27 cellular contexts compared by ENCODE assay signal in genomic region chr3:12005951-12006625, GRCh38. TPM values are rescaled to one million over a fixed set of nuclear protein-coding genes. Genes with fewer than 3 reads are reported as not detected.
DNase-seq lines count a peak whose midpoint lies in the region; ATAC-seq, FAIRE-seq and TF ChIP-seq lines count a peak whose summit lies in the region.
"Had no signal": no experiment of that assay in that cellular context is flagged by ENCODE, and none has a peak within 500 bp of the region (broad histone marks: within the 10 kb centered on the region; RNA-seq: fewer than 3 reads in every experiment).

No MANE protein-coding gene starts in this region.

- H3K27me3 Mint-ChIP-seq in brain: peaks cover 70% of the 10 kb centered on the region
- peaks cover 26% of the 10 kb centered on the region for H3K27me3 Mint-ChIP-seq in neural progenitor cell (ENCODE audit: insufficient read depth, low read depth)

- H3K4me3 Mint-ChIP-seq in brain (peak overlapping the region; percentile 77 to 86 (median 82)), neural progenitor cell (peak overlapping the region; percentile 80)
- H3K4me3 Mint-ChIP-seq: activated CD4-positive, alpha-beta memory T cell treated with anti-CD3 and anti-CD28 coated beads for 36 hours had no signal

- TF ChIP-seq CTCF in brain (conservative IDR thresholded peaks at IDR 0.05): no peak
- TF ChIP-seq CTCF in neural progenitor cell (IDR thresholded peaks at IDR 0.05): no peak

- in situ Hi-C loops in KBM-7 (cut with MboI; ENCODE audit: low pct_unique_long_range_greater_than_20kb, low sequenced_read_pairs): no loop called here

- H3K36me3 Mint-ChIP-seq in brain (no peaks in the 10 kb centered on the region), neural progenitor cell (no peaks in the 10 kb centered on the region)
- H3K36me3 Mint-ChIP-seq: activated CD4-positive, alpha-beta memory T cell treated with anti-CD3 and anti-CD28 coated beads for 36 hours; CD4-positive, CD25-positive, alpha-beta regulatory T cell had no signal

- H4K20me1 ChIP-seq in neural progenitor cell (ENCODE audit: low read depth): peaks cover 4% of the 10 kb centered on the region

- H3K4me2 ChIP-seq in neural progenitor cell: no peak overlapping the region

- no peaks in the 10 kb centered on the region for H3K36me3 ChIP-seq in neural progenitor cell
- H3K36me3 ChIP-seq: sigmoid colon, WERI-Rb-1 had no signal

- H3K4me1 Mint-ChIP-seq in brain (peaks cover 19% of the 10 kb centered on the region), neural progenitor cell (peaks cover 13% of the 10 kb centered on the region)

- no peak for FAIRE-seq in urothelium cell line (lab: Jason Lieb, UNC)
- FAIRE-seq: A204.1, endothelial cell of umbilical vein, GM18507, H54 had no signal

- peaks cover 11% of the 10 kb centered on the region for H3K4me1 ChIP-seq in neural progenitor cell

- no peaks in the 10 kb centered on the region for H3K79me2 ChIP-seq in neural progenitor cell (ENCODE audit: low read depth)

- H3K9me3 Mint-ChIP-seq in brain (no peaks in the 10 kb centered on the region), neural progenitor cell (no peaks in the 10 kb centered on the region)
- H3K9me3 Mint-ChIP-seq: activated CD4-positive, alpha-beta memory T cell treated with anti-CD3 and anti-CD28 coated beads for 36 hours; stimulated activated naive CD8-positive, alpha-beta T cell treated with anti-CD3 and anti-CD28 coated beads, Interleukin-15, amount 100 ng/mL, for 72 hours had no signal

- H3K27ac Mint-ChIP-seq in brain (peak overlapping the region in 2 of 5 experiments; percentile 21 to 37), neural progenitor cell (no peak overlapping the region)
- H3K27ac Mint-ChIP-seq: activated CD4-positive, alpha-beta memory T cell treated with anti-CD3 and anti-CD28 coated beads for 36 hours; CD4-positive, CD25-positive, alpha-beta regulatory T cell; stimulated activated naive CD8-positive, alpha-beta T cell treated with anti-CD3 and anti-CD28 coated beads, Interleukin-15, amount 100 ng/mL, for 72 hours had no signal

- no peaks in the 10 kb centered on the region for H3K9me3 ChIP-seq in neural progenitor cell (ENCODE audit: low read depth)
- H3K9me3 ChIP-seq: sigmoid colon had no signal

- ATAC-seq in GM19397 (IDR thresholded peaks at IDR 0.05; ENCODE audit: unreplicated experiment): no peak
- ATAC-seq: left colon; Right ventricle myocardium inferior; stimulated activated naive CD8-positive, alpha-beta T cell treated with anti-CD3 and anti-CD28 coated beads, Interleukin-15, amount 100 ng/mL, for 72 hours had no signal

- H3F3A ChIP-seq in neural progenitor cell (ENCODE audit: low read depth): peaks cover 3% of the 10 kb centered on the region

- peaks cover 51% of the 10 kb centered on the region for H3K27me3 ChIP-seq in neural progenitor cell

- no peak overlapping the region for H3K4me3 ChIP-seq in neural progenitor cell
- H3K4me3 ChIP-seq: sigmoid colon had no signal

- no peak overlapping the region for H3K27ac ChIP-seq in neural progenitor cell
- H3K27ac ChIP-seq: sigmoid colon, WERI-Rb-1 had no signal

- no peak overlapping the region for H3K9ac ChIP-seq in neural progenitor cell

- H2AFZ ChIP-seq in neural progenitor cell (replicated peaks): no peak overlapping the region

- DNase-seq in NCI-H748 (lab: John Stamatoyannopoulos, UW; ENCODE audit: unreplicated experiment) (peak; percentile 47), NCI-H748 treated with DMSO at 0.1 percent for 48 hours (lab: John Stamatoyannopoulos, UW) (no peak), KBM-7 (peak; percentile 43), neural progenitor cell (ENCODE audit: low spot score) (no peak), NCI-H524 treated with DMSO at 0.1 percent for 48 hours (lab: John Stamatoyannopoulos, UW) (no peak), urothelium cell line (ENCODE audit: low spot score) (no peak)
- DNase-seq: activated CD4-positive, alpha-beta memory T cell treated with anti-CD3 and anti-CD28 coated beads for 36 hours; activated T-cell treated with anti-CD3 and anti-CD28 coated beads, Interleukin-2, amount 50 U/mL, for 1 hour; CD4-positive, CD25-positive, alpha-beta regulatory T cell; cortex of kidney; Kasumi-1; left colon; NCI-H1436 treated with DMSO at 0.1 percent for 48 hours; NCI-H2227 treated with DMSO at 0.1 percent for 48 hours; occipital lobe; sigmoid colon; stimulated activated naive CD8-positive, alpha-beta T cell treated with anti-CD3 and anti-CD28 coated beads, Interleukin-15, amount 100 ng/mL, for 72 hours; trophoblast cell; WERI-Rb-1 had no signal

RNA-seq across cellular contexts. Expression of gene SYN2, which starts 1.9 kb away (rescaled TPM):
- 34.3 TPM for polyA plus RNA-seq in brain (ENCODE audit: insufficient read depth, low read depth, low replicate concordance)
- 0.84 and 3.1 TPM in 2 replicates for total RNA-seq in neural progenitor cell (ENCODE audit: low replicate concordance)
- total RNA-seq: activated CD4-positive, alpha-beta memory T cell treated with anti-CD3 and anti-CD28 coated beads for 36 hours; CD4-positive, CD25-positive, alpha-beta regulatory T cell; T-helper 1 cell treated with Interleukin-12 subunit alpha and Interleukin-12 subunit beta and Interleukin-4 antibody, amounts not matched to agents 30 ng/mL and 1 ng/mL, for 36 hours had no signal
- polyA plus RNA-seq: CD4-positive, CD25-positive, alpha-beta regulatory T cell had no signal

Comparison
In these comparisons a context has a peak if more than half of its experiments do, and no peak if none do; other contexts are left out.
1. DNase-seq: peak in NCI-H748 (single experiment) and KBM-7 (single experiment); none in NCI-H748 treated with DMSO at 0.1 percent for 48 hours (single experiment), neural progenitor cell (single experiment), NCI-H524 treated with DMSO at 0.1 percent for 48 hours (single experiment) and urothelium cell line (single experiment).